9 cellular contexts compared by ENCODE assay signal in the genomic region with DNA sequence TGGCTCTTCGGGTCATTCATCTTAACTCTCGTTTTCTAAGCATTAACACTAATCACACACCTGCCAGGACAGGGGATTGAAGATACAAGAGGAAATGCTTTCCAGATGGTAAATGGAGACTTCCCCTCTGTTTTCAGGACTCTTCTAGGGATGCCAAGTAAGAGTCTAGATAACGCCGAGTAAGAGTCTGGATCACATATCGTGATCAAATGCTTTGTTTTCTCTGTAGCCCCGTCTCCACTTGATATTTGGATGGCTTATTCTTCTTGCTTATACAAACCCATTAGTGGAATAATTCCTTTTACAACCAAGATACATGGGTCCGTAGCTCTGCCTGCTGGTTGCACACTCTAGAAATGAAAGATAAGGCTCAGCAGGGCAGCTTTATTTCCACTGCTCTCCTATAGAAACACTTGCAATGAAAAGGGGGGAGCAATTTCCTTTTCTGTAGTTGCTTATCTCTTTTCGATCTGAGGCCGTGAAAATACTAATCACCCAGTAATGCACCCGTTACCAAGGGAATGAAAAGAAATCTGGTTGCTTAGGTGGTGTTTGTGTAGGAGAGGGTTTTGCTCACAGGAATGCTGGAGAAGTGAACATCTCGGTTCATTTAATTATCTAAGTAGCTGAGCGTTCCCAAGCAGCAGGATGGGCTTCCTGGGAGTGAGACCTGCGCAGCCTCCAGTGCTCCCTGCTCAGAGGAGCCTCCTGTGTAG.
DNase-seq lines count a peak whose midpoint lies in the region; ATAC-seq and TF ChIP-seq lines count a peak whose summit lies in the region.
"Had no signal": no experiment of that assay in that cellular context is flagged by ENCODE, and none has a peak within 500 bp of the region (broad histone marks: within the 10 kb centered on the region; RNA-seq: fewer than 3 reads in every experiment).

No MANE protein-coding gene starts in this region.

- H3K9me3 ChIP-seq in tibial nerve, result no peaks in the 10 kb centered on the region

- no peaks in the 10 kb centered on the region for H3K36me3 Mint-ChIP-seq in activated CD8-positive, alpha-beta T cell treated with anti-CD3 and anti-CD28 coated beads, Interleukin-2, amount 10 ng/mL, durations not matched to agents 7 days and 5 days (ENCODE audit: low read depth)

- TF ChIP-seq EP300 in tibial nerve (IDR thresholded peaks at IDR 0.05), result no peak

- DNase-seq in NCI-H1092 treated with DMSO at 0.1 percent for 48 hours (lab: John Stamatoyannopoulos, UW) (peak; percentile 46), amniotic epithelial cell (ENCODE audit: low read depth) (peak; percentile 78), kidney epithelial cell (ENCODE audit: low read depth) (peak; percentile 35), tibial nerve (ENCODE audit: low spot score in 2 of 2) (no peak), posterior vena cava (ENCODE audit: low spot score) (no peak)
- no peak for DNase-seq in activated CD8-positive, alpha-beta T cell treated with anti-CD3 and anti-CD28 coated beads, Interleukin-2, amount 10 ng/mL, durations not matched to agents 7 days and 5 days
- DNase-seq: activated CD4-positive, alpha-beta memory T cell treated with anti-CD3 and anti-CD28 coated beads, Interleukin-2, amount 10 ng/mL, durations not matched to agents 7 days and 5 days had no signal

- TF ChIP-seq CTCF in kidney epithelial cell (IDR thresholded peaks at IDR 0.05; ENCODE audit: insufficient read depth, low read length, poor library complexity, severe bottlenecking) (no peak), tibial nerve (IDR thresholded peaks at IDR 0.05) (no peak)

- no peaks in the 10 kb centered on the region for H3K9me3 Mint-ChIP-seq in activated CD8-positive, alpha-beta T cell treated with anti-CD3 and anti-CD28 coated beads, Interleukin-2, amount 10 ng/mL, durations not matched to agents 7 days and 5 days (ENCODE audit: insufficient read depth)

- H3K27me3 Mint-ChIP-seq in activated CD8-positive, alpha-beta T cell treated with anti-CD3 and anti-CD28 coated beads, Interleukin-2, amount 10 ng/mL, durations not matched to agents 7 days and 5 days (ENCODE audit: low read depth), result peaks cover 2% of the 10 kb centered on the region
- H3K27me3 Mint-ChIP-seq: activated CD4-positive, alpha-beta memory T cell treated with anti-CD3 and anti-CD28 coated beads, Interleukin-2, amount 10 ng/mL, durations not matched to agents 7 days and 5 days had no signal

- no peak for ATAC-seq in activated CD8-positive, alpha-beta T cell treated with anti-CD3 and anti-CD28 coated beads, Interleukin-2, amount 10 ng/mL, durations not matched to agents 7 days and 5 days
- no peak for ATAC-seq in HG02884 (IDR thresholded peaks at IDR 0.05; ENCODE audit: unreplicated experiment)

- H3K4me1 ChIP-seq in tibial nerve, result peaks cover 0 to 18% (median 8%) of the 10 kb centered on the region in 4 donors

- 29 to 31% methylated on average over 13 of the region's 13 CpGs for WGBS in tibial nerve, 2 donors

- peak overlapping the region in 3 of 4 donors; percentile 50 to 62 (median 62) for H3K27ac ChIP-seq in tibial nerve
- H3K27ac ChIP-seq: cardiac muscle cell had no signal

- CTCF ChIA-PET in activated CD8-positive, alpha-beta T cell treated with anti-CD3 and anti-CD28 coated beads, Interleukin-2, amount 10 ng/mL, durations not matched to agents 7 days and 5 days (lab: Charles Lee), result no interaction called here

- H3K27me3 ChIP-seq in kidney epithelial cell (ENCODE audit: control insufficient read depth, insufficient read depth, low read length) (no peaks in the 10 kb centered on the region), tibial nerve (no peaks in the 10 kb centered on the region)
- H3K27me3 ChIP-seq: cardiac muscle cell had no signal

- H3K36me3 ChIP-seq in kidney epithelial cell (ENCODE audit: control insufficient read depth, insufficient read depth, low read length) (no peaks in the 10 kb centered on the region), tibial nerve (no peaks in the 10 kb centered on the region)
- H3K36me3 ChIP-seq: cardiac muscle cell had no signal

- no peak overlapping the region for H3K27ac Mint-ChIP-seq in activated CD8-positive, alpha-beta T cell treated with anti-CD3 and anti-CD28 coated beads, Interleukin-2, amount 10 ng/mL, durations not matched to agents 7 days and 5 days
- H3K27ac Mint-ChIP-seq: activated CD4-positive, alpha-beta memory T cell treated with anti-CD3 and anti-CD28 coated beads, Interleukin-2, amount 10 ng/mL, durations not matched to agents 7 days and 5 days had no signal

- POLR2A ChIA-PET in activated CD8-positive, alpha-beta T cell treated with anti-CD3 and anti-CD28 coated beads, Interleukin-2, amount 10 ng/mL, durations not matched to agents 7 days and 5 days (lab: Charles Lee), result no interaction called here

- no peak for TF ChIP-seq POLR2A in tibial nerve (IDR thresholded peaks at IDR 0.05)

- H3K4me3 ChIP-seq in kidney epithelial cell (ENCODE audit: low read depth, low read length), result no peak overlapping the region
- peak overlapping the region in 1 of 4 donors; percentile 21 for H3K4me3 ChIP-seq in tibial nerve
- H3K4me3 ChIP-seq: cardiac muscle cell had no signal

- intact Hi-C loops in posterior vena cava (cut with DNase I), result no loop called here

- no peak overlapping the region for H3K4me3 Mint-ChIP-seq in activated CD8-positive, alpha-beta T cell treated with anti-CD3 and anti-CD28 coated beads, Interleukin-2, amount 10 ng/mL, durations not matched to agents 7 days and 5 days
- H3K4me3 Mint-ChIP-seq: activated CD4-positive, alpha-beta memory T cell treated with anti-CD3 and anti-CD28 coated beads, Interleukin-2, amount 10 ng/mL, durations not matched to agents 7 days and 5 days had no signal

- H3K4me1 Mint-ChIP-seq in activated CD8-positive, alpha-beta T cell treated with anti-CD3 and anti-CD28 coated beads, Interleukin-2, amount 10 ng/mL, durations not matched to agents 7 days and 5 days (ENCODE audit: low read depth), result no peaks in the 10 kb centered on the region
- H3K4me1 Mint-ChIP-seq: activated CD4-positive, alpha-beta memory T cell treated with anti-CD3 and anti-CD28 coated beads, Interleukin-2, amount 10 ng/mL, durations not matched to agents 7 days and 5 days had no signal

Comparison
In these comparisons a context has a peak if more than half of its experiments do, and no peak if none do; other contexts are left out.
1. DNase-seq: peak in NCI-H1092 treated with DMSO at 0.1 percent for 48 hours (single experiment), amniotic epithelial cell (single experiment) and kidney epithelial cell (single experiment); none in tibial nerve (0 of 2), activated CD8-positive, alpha-beta T cell treated with anti-CD3 and anti-CD28 coated beads, Interleukin-2, amount 10 ng/mL, durations not matched to agents 7 days and 5 days (single experiment) and posterior vena cava (single experiment).